Comparison of ENCODE assay signal across 10 cellular contexts in genomic region chr1:212030936-212031528, GRCh38. TPM values are rescaled to one million over a fixed set of nuclear protein-coding genes. Genes with fewer than 3 reads are reported as not detected.
DNase-seq lines count a peak whose midpoint lies in the region; ATAC-seq and TF ChIP-seq lines count a peak whose summit lies in the region.
"Had no signal": no experiment of that assay in that cellular context is flagged by ENCODE, and none has a peak within 500 bp of the region (broad histone marks: within the 10 kb centered on the region; RNA-seq: fewer than 3 reads in every experiment).

No MANE protein-coding gene starts in this region.

- no peak for TF ChIP-seq EP300 in SK-N-SH (IDR thresholded peaks at IDR 0.05; ENCODE audit: borderline replicate concordance in 1 of 2, low read depth in 1 of 2, low read length in 1 of 2)

- H3K36me3 Mint-ChIP-seq in GM23338 (ENCODE audit: low read depth) = peaks cover 17% of the 10 kb centered on the region; the same call in 2 of the 3 replicates

- no peak overlapping the region for H3K4me3 Mint-ChIP-seq in GM23338

- H2AFZ ChIP-seq in GM23338 = no peak overlapping the region
- H2AFZ ChIP-seq in SK-N-SH (ENCODE audit: low read depth) = peak overlapping the region; percentile 24; the same call in 1 of the 2 replicates

- CTCF ChIA-PET in AG04449 (lab: Yijun Ruan, JAX) = interaction anchor here (0.8 to 6.6 kb wide), 12 partner anchors 9 to 425 kb away, joined by 3 to 254 read pairs (median 6); partner anchors contain the start of gene NEK2
- CTCF ChIA-PET in SK-N-SH (lab: Yijun Ruan, JAX) = interaction anchor here (0.6 to 2.2 kb wide), 2 partner anchors 39 to 350 kb away, joined by 3 to 7 read pairs; no protein-coding TSS in a partner anchor

- H3K4me1 Mint-ChIP-seq in GM23338 = peaks cover 31% of the 10 kb centered on the region

- DNase-seq in AG04449 (ENCODE audit: low read depth, low spot score) (peak; percentile 87), GM23338 (ENCODE audit: low spot score) (no peak), SK-N-SH (no peak), fibroblast of villous mesenchyme (ENCODE audit: low read depth) (peak; percentile 82), NCI-H1694 (lab: John Stamatoyannopoulos, UW) (no peak), upper lobe of right lung (no peak), cerebellar cortex (ENCODE audit: low spot score) (no peak)
- DNase-seq: psoas muscle had no signal

- no peak for TF ChIP-seq RAD21 in SK-N-SH (IDR thresholded peaks at IDR 0.05; ENCODE audit: low read length)

- H3K4me3 ChIP-seq in AG04449 (ENCODE audit: low read depth, low read length) = no peak overlapping the region
- H3K4me3 ChIP-seq in GM23338 = no peak overlapping the region
- no peak overlapping the region; a peak in 1 of 4 replicates for H3K4me3 ChIP-seq in SK-N-SH (ENCODE audit: low read depth in 2 of 2, low read length in 1 of 2)
- H3K4me3 ChIP-seq in fibroblast of villous mesenchyme (ENCODE audit: low read depth, low read length) = no peak overlapping the region
- H3K4me3 ChIP-seq in upper lobe of right lung = no peak overlapping the region
- H3K4me3 ChIP-seq: psoas muscle, tibial nerve had no signal

- no peaks in the 10 kb centered on the region for H3K9me3 ChIP-seq in SK-N-SH
- H3K9me3 ChIP-seq in upper lobe of right lung = no peaks in the 10 kb centered on the region
- H3K9me3 ChIP-seq: psoas muscle, tibial nerve had no signal

- H3K79me2 ChIP-seq in GM23338 (replicated peaks; ENCODE audit: insufficient read depth) (peaks cover 90% of the 10 kb centered on the region), SK-N-SH (ENCODE audit: insufficient read depth) (peaks cover 83% of the 10 kb centered on the region)

- intact Hi-C loops in upper lobe of right lung (cut with DNase I) = no loop called here

- no peak overlapping the region; the same call in 1 of the 2 replicates for H3K4me2 ChIP-seq in GM23338
- H3K4me2 ChIP-seq in SK-N-SH = peak overlapping the region; percentile 55

- no peaks in the 10 kb centered on the region for H3K9me3 Mint-ChIP-seq in GM23338

- no peak overlapping the region for H3K27ac ChIP-seq in GM23338 (ENCODE audit: low read depth)
- H3K27ac ChIP-seq in SK-N-SH (ENCODE audit: low read depth in 2 of 2, low read length in 1 of 2) = peak overlapping the region; percentile 26 to 98
- H3K27ac ChIP-seq in upper lobe of right lung = no peak overlapping the region
- H3K27ac ChIP-seq: psoas muscle, tibial nerve had no signal

- POLR2A ChIA-PET in AG04449 (lab: Yijun Ruan, JAX) = no interaction called here
- POLR2A ChIA-PET in SK-N-SH (lab: Yijun Ruan, JAX) = no interaction called here

- H3K4me1 ChIP-seq in GM23338 (ENCODE audit: insufficient read depth) (peaks cover 21% of the 10 kb centered on the region), SK-N-SH (ENCODE audit: control insufficient read depth in 1 of 2, insufficient read depth in 2 of 2, low read depth in 1 of 2, low read length in 1 of 2) (peaks cover 7 to 28% of the 10 kb centered on the region in 2 experiments; a peak in 3 of 4 replicates), upper lobe of right lung (peaks cover 19% of the 10 kb centered on the region)

- H3K36me3 ChIP-seq in GM23338 (ENCODE audit: insufficient read depth) (no peaks in the 10 kb centered on the region), SK-N-SH (replicated peaks in 1 of 2; ENCODE audit: control insufficient read depth in 1 of 2, insufficient read depth in 2 of 2, low read length in 1 of 2) (peaks cover 0 to 4% of the 10 kb centered on the region in 2 experiments), upper lobe of right lung (no peaks in the 10 kb centered on the region)
- H3K36me3 ChIP-seq: tibial nerve had no signal

- H4K20me1 ChIP-seq in GM23338 (replicated peaks; ENCODE audit: insufficient read depth) (peaks cover 3% of the 10 kb centered on the region), SK-N-SH (ENCODE audit: insufficient read depth) (0 out of 2 replicates have a peak, but pooled peaks cover 2% of the 10 kb centered on the region)

- no peaks in the 10 kb centered on the region for H3K27me3 ChIP-seq in GM23338 (ENCODE audit: insufficient read depth)
- H3K27me3 ChIP-seq in SK-N-SH (ENCODE audit: insufficient read depth) = no peaks in the 10 kb centered on the region
- no peaks in the 10 kb centered on the region for H3K27me3 ChIP-seq in upper lobe of right lung
- H3K27me3 ChIP-seq: tibial nerve had no signal

- peak overlapping the region; percentile 74 for H3K27ac Mint-ChIP-seq in GM23338

- TF ChIP-seq CTCF in AG04449 (IDR thresholded peaks at IDR 0.05; ENCODE audit: insufficient read depth, low read length, missing control alignments) (no peak), GM23338 (conservative IDR thresholded peaks at IDR 0.05; ENCODE audit: low read depth in 2 of 2) (no peak), SK-N-SH (IDR thresholded peaks at IDR 0.05) (no peak), fibroblast of villous mesenchyme (IDR thresholded peaks at IDR 0.05; ENCODE audit: insufficient read depth, low read depth, low read length) (no peak), upper lobe of right lung (IDR thresholded peaks at IDR 0.05) (no peak)

- peaks cover 12% of the 10 kb centered on the region for H3K27me3 Mint-ChIP-seq in GM23338 (ENCODE audit: insufficient read depth, low read depth, poor library complexity)

- no peaks in the 10 kb centered on the region for H3K9me2 ChIP-seq in GM23338 (ENCODE audit: insufficient read depth)
- H3K9me2 ChIP-seq in SK-N-SH = no peaks in the 10 kb centered on the region

- ATAC-seq in GM23338 (no peak), upper lobe of right lung (no peak), GM19455 (IDR thresholded peaks at IDR 0.05; ENCODE audit: unreplicated experiment) (no peak)
- ATAC-seq: psoas muscle had no signal

- H3F3A ChIP-seq in GM23338 (replicated peaks; ENCODE audit: low read depth) = no peaks in the 10 kb centered on the region
- peaks cover 37% of the 10 kb centered on the region for H3F3A ChIP-seq in SK-N-SH (replicated peaks; ENCODE audit: insufficient read depth)

- H3K9ac ChIP-seq in SK-N-SH = peak overlapping the region; percentile 57; the same call in 1 of the 2 replicates

- WGBS in SK-N-SH (ENCODE audit: low lambda C conversion rate) = 52% methylated on average over 1 of the region's 1 CpG

TF ChIP-seq in GM23338, 12 proteins besides CTCF, POLR2A, EP300 and RAD21:
- TF ChIP-seq NANOG (IDR thresholded peaks at IDR 0.05; ENCODE audit: borderline replicate concordance) (no peak), POLR2AphosphoS5 (IDR thresholded peaks at IDR 0.05; ENCODE audit: low read depth) (no peak), ZNF331 (CRISPR knock-in tag; IDR thresholded peaks at IDR 0.05; ENCODE audit: low read depth) (no peak)

TF ChIP-seq in SK-N-SH, 30 proteins besides CTCF, POLR2A, EP300 and RAD21:
- TF ChIP-seq FOSL2 (IDR thresholded peaks at IDR 0.05; ENCODE audit: borderline replicate concordance, low read depth) (peak; percentile 87; the same call in 1 of the 2 replicates), MEF2A (IDR thresholded peaks at IDR 0.05; ENCODE audit: borderline replicate concordance, low read depth) (no peak), GATA2 (CRISPR knock-in tag; IDR thresholded peaks at IDR 0.05) (no peak), NFIC (IDR thresholded peaks at IDR 0.05; ENCODE audit: borderline replicate concordance) (peak; percentile 61), TEAD4 (IDR thresholded peaks at IDR 0.05; ENCODE audit: borderline replicate concordance, insufficient read depth) (no peak), TCF12 (IDR thresholded peaks at IDR 0.05) (peak; percentile 52), CHD2 (IDR thresholded peaks at IDR 0.05; ENCODE audit: low read length, partially characterized antibody) (no peak), PBX3 (IDR thresholded peaks at IDR 0.05) (peak; percentile 26; the same call in 1 of the 2 replicates), JUND (IDR thresholded peaks at IDR 0.05) (peak; percentile 84)

RNA-seq across cellular contexts. Expression of gene INTS7, which starts 4.3 kb away (rescaled TPM):
- 21.8 and 34.0 TPM in 2 replicates for total RNA-seq in GM23338 (2014; rRNA removed; shearing (Covaris generic))
- polyA plus RNA-seq in GM23338 (2016; fragmentation: Nextera tagmentation; extraction: Ambion mirVana) (10.9 and 12.3 TPM in 2 replicates), SK-N-SH (2012; rRNA removed) (8.7 and 11.7 TPM in 2 replicates)
- polyA plus RNA-seq in SK-N-SH (2012; cell fraction: cytosol; rRNA removed) = 9.1 and 10.3 TPM in 2 replicates
- polyA plus RNA-seq in SK-N-SH (2012; cell fraction: nucleus; rRNA removed) = 5.2 and 13.6 TPM in 2 replicates
- total RNA-seq in fibroblast of villous mesenchyme (14.5 and 22.9 TPM in 2 replicates), upper lobe of right lung (15.9 TPM)

RNA-seq across cellular contexts. Expression of gene DTL, which starts 4.5 kb away (rescaled TPM):
- 47.7 and 58.8 TPM in 2 replicates for total RNA-seq in GM23338 (2014; rRNA removed; shearing (Covaris generic))
- polyA plus RNA-seq in GM23338 (2016; fragmentation: Nextera tagmentation; extraction: Ambion mirVana) = 19.5 and 26.5 TPM in 2 replicates
- 9.3 and 12.6 TPM in 2 replicates for polyA plus RNA-seq in SK-N-SH (2012; rRNA removed)
- 7.9 and 9.3 TPM in 2 replicates for polyA plus RNA-seq in SK-N-SH (2012; cell fraction: cytosol; rRNA removed)
- 7.0 and 13.1 TPM in 2 replicates for polyA plus RNA-seq in SK-N-SH (2012; cell fraction: nucleus; rRNA removed)
- total RNA-seq in fibroblast of villous mesenchyme = 13.2 and 16.0 TPM in 2 replicates
- 1.7 TPM for total RNA-seq in upper lobe of right lung

Comparison
In these comparisons a context has a peak if more than half of its experiments do, and no peak if none do; other contexts are left out.
1. DNase-seq: peak in AG04449 (single experiment) and fibroblast of villous mesenchyme (single experiment); none in GM23338 (single experiment), SK-N-SH (single experiment), NCI-H1694 (single experiment), upper lobe of right lung (single experiment) and cerebellar cortex (single experiment).
2. H3K27ac ChIP-seq: peak in SK-N-SH (2 of 2); none in GM23338 (single experiment) and upper lobe of right lung (single experiment).